ENCODE assay signal across 27 cellular contexts in genomic region chr9:133258061-133259015, GRCh38. TPM values are rescaled to one million over a fixed set of nuclear protein-coding genes. Genes with fewer than 3 reads are reported as not detected.
DNase-seq lines count a peak whose midpoint lies in the region; ATAC-seq and TF ChIP-seq lines count a peak whose summit lies in the region.
"Had no signal": no experiment of that assay in that cellular context is flagged by ENCODE, and none has a peak within 500 bp of the region (broad histone marks: within the 10 kb centered on the region; RNA-seq: fewer than 3 reads in every experiment).

No MANE protein-coding gene starts in this region.

- H3K4me3 ChIP-seq in adrenal gland (no peak overlapping the region), HAP-1 (no peak overlapping the region)
- H3K4me3 ChIP-seq: BLaER1 treated with 17β-estradiol and CSF1 and Interleukin-3, amounts not matched to agents 10 nM and 100 nM; stomach; transverse colon had no signal

- H3K36me3 ChIP-seq in adrenal gland (replicated peaks in 1 of 2) (no peaks in the 10 kb centered on the region), HAP-1 (replicated peaks) (no peaks in the 10 kb centered on the region)
- H3K36me3 ChIP-seq: BLaER1 treated with 17β-estradiol and CSF1 and Interleukin-3, amounts not matched to agents 10 nM and 100 nM; transverse colon had no signal

- H3K9me3 ChIP-seq in adrenal gland (replicated peaks in 1 of 3) (no peaks in the 10 kb centered on the region), HAP-1 (peaks cover 5% of the 10 kb centered on the region; the same call in 1 of the 2 replicates)
- H3K9me3 ChIP-seq: stomach, transverse colon had no signal

- POLR2A ChIA-PET in GM10248 (lab: Yijun Ruan, JAX) = no interaction called here

- no peak for TF ChIP-seq CTCF in GM10248 (IDR thresholded peaks at IDR 0.05; ENCODE audit: control extremely low read depth, extremely low read depth, low read depth, missing control alignments)
- no peak for TF ChIP-seq CTCF in adrenal gland (IDR thresholded peaks at IDR 0.05)

- peak; percentile 12 for DNase-seq in GM10248 (ENCODE audit: extremely low spot score)
- peak in 6 of 7 donors; percentile 65 to 79 (median 70) for DNase-seq in adrenal gland
- DNase-seq in kidney tubule cell (ENCODE audit: low spot score) = peak; percentile 81
- DNase-seq in renal cortical epithelial cell (ENCODE audit: low read depth) = peak; percentile 81
- DNase-seq in AG20443 (ENCODE audit: low spot score) = no peak
- DNase-seq in HAP-1 (ENCODE audit: low spot score in 2 of 2) = no peak
- no peak for DNase-seq in NCI-H446 (lab: John Stamatoyannopoulos, UW)
- DNase-seq: ACHN; activated B cell treated with CpG ODN at 0.5 μM for 24 hours; activated CD4-positive, alpha-beta T cell treated with anti-CD3 and anti-CD28 coated beads, Interleukin-2, amount 50 U/mL, for 48 hours; activated naive CD8-positive, alpha-beta T cell treated with anti-CD3 and anti-CD28 coated beads, Interleukin-2, amount 10 ng/mL, durations not matched to agents 7 days and 5 days; Caco-2; DND-41; natural killer cell; NCI-H1048; NCI-H2029; NCI-H226; NCI-H82; stimulated activated CD8-positive, alpha-beta memory T cell treated with anti-CD3 and anti-CD28 coated beads, Interleukin-4, amount 100 ng/mL, for 48 hours; T-helper 9 cell; transverse colon had no signal

- H3K4me1 ChIP-seq in adrenal gland (replicated peaks in 1 of 2) (peaks cover 5 to 16% of the 10 kb centered on the region in 2 donors), HAP-1 (no peaks in the 10 kb centered on the region)
- H3K4me1 ChIP-seq: Caco-2 had no signal

- intact Hi-C loops in adrenal gland (cut with DNase I) = no loop called here

- 58 to 76% (median 69%) methylated on average over 19 to 21 of the region's 21 CpGs for WGBS in adrenal gland, 4 donors

- CTCF ChIA-PET in GM10248 (lab: Yijun Ruan, JAX) = interaction anchor here (1.3 to 3.2 kb wide), 2 partner anchors 19 kb away, joined by 3 to 12 read pairs; no protein-coding TSS in a partner anchor

- TF ChIP-seq POLR2A in adrenal gland (IDR thresholded peaks at IDR 0.05) = peak in 1 of 2 donors; percentile 29

- ATAC-seq in SK-N-SH treated with all-trans-retinoic acid at 6 μM for 48 hours = no peak
- ATAC-seq: HCT116, natural killer cell had no signal

- peak overlapping the region; percentile 57 to 78 (median 63) for H3K27ac ChIP-seq in adrenal gland
- H3K27ac ChIP-seq: BLaER1 treated with 17β-estradiol and CSF1 and Interleukin-3, amounts not matched to agents 10 nM and 100 nM; transverse colon had no signal

- in situ Hi-C loops in HAP-1 (cut with MboI; ENCODE audit: low sequenced_read_pairs) = no loop called here

- no peaks in the 10 kb centered on the region for H3K27me3 ChIP-seq in adrenal gland
- no peaks in the 10 kb centered on the region for H3K27me3 ChIP-seq in HAP-1 (ENCODE audit: low read depth)
- H3K27me3 ChIP-seq: BLaER1 treated with 17β-estradiol and CSF1 and Interleukin-3, amounts not matched to agents 10 nM and 100 nM; transverse colon had no signal

TF ChIP-seq in SK-N-SH treated with all-trans-retinoic acid at 6 μM for 48 hours, 23 proteins besides CTCF, POLR2A, EP300 and RAD21:
- TF ChIP-seq OSR1 (CRISPR knock-in tag; IDR thresholded peaks at IDR 0.05) (no peak), ZNF70 (CRISPR knock-in tag; IDR thresholded peaks at IDR 0.05) (no peak), ISL1 (CRISPR knock-in tag; IDR thresholded peaks at IDR 0.05) (no peak), PPARA (CRISPR knock-in tag; IDR thresholded peaks at IDR 0.05; ENCODE audit: borderline replicate concordance) (no peak), CSRNP3 (CRISPR knock-in tag; IDR thresholded peaks at IDR 0.05) (no peak), PATZ1 (CRISPR knock-in tag; IDR thresholded peaks at IDR 0.05; ENCODE audit: borderline replicate concordance) (no peak), GLIS3 (CRISPR knock-in tag; IDR thresholded peaks at IDR 0.05) (no peak), ZNF8 (CRISPR knock-in tag; IDR thresholded peaks at IDR 0.05) (no peak), TCF4 (CRISPR knock-in tag; IDR thresholded peaks at IDR 0.05; ENCODE audit: borderline replicate concordance) (no peak), CSDC2 (CRISPR knock-in tag; IDR thresholded peaks at IDR 0.05) (no peak), TOX (CRISPR knock-in tag; IDR thresholded peaks at IDR 0.05; ENCODE audit: borderline replicate concordance) (no peak)

RNA-seq across cellular contexts. Expression of gene ABO, which starts 16.7 kb away (rescaled TPM):
- 10 to 100 TPM in 7 of 8 donors, 1 to 10 TPM in 1; 2.9 to 43.1 (median 20.1) TPM for total RNA-seq in adrenal gland
- polyA plus RNA-seq in adrenal gland = 10 to 100 TPM in 2 of 3 donors, 1 to 10 TPM in 1; 9.9 to 20.8 (median 18.5) TPM
- 0.17 and 4.5 TPM in 2 replicates for total RNA-seq in renal cortical epithelial cell
- total RNA-seq: activated B cell treated with CpG ODN at 0.5 μM for 24 hours; activated naive CD8-positive, alpha-beta T cell treated with anti-CD3 and anti-CD28 coated beads, Interleukin-2, amount 10 ng/mL, durations not matched to agents 7 days and 5 days; Caco-2; LHCN-M2 had no signal

RNA-seq across cellular contexts. Expression of gene OBP2B, which starts 49.3 kb away (rescaled TPM):
- total RNA-seq in adrenal gland (under 1 TPM in 1 of 8 donors, not detected in 7; 0.32 TPM), renal cortical epithelial cell (not detected in 2 replicates)
- not detected for polyA plus RNA-seq in adrenal gland
- total RNA-seq: activated B cell treated with CpG ODN at 0.5 μM for 24 hours; activated naive CD8-positive, alpha-beta T cell treated with anti-CD3 and anti-CD28 coated beads, Interleukin-2, amount 10 ng/mL, durations not matched to agents 7 days and 5 days; Caco-2; LHCN-M2; natural killer cell; posterior vena cava; stomach; transverse colon had no signal
- polyA plus RNA-seq: stomach had no signal

Comparison
In these comparisons a context has a peak if more than half of its experiments do, and no peak if none do; other contexts are left out.
1. DNase-seq: peak in GM10248 (single experiment), adrenal gland (6 of 7), kidney tubule cell (single experiment) and renal cortical epithelial cell (single experiment); none in AG20443 (single experiment), HAP-1 (0 of 2) and NCI-H446 (0 of 2).